In genomic region chr1:237799762-237800474, GRCh38 we compare ENCODE assay signal across 1 cellular context.
TF ChIP-seq lines count a peak whose summit lies in the region.

No MANE protein-coding gene starts in this region.

TF ChIP-seq in GM23338, 12 proteins besides CTCF, POLR2A, EP300 and RAD21 (continued from another document):
- TF ChIP-seq ZNF462 (CRISPR knock-in tag; IDR thresholded peaks at IDR 0.05) = no peak
